ENCODE assay signal across 22 cellular contexts in the genomic region with DNA sequence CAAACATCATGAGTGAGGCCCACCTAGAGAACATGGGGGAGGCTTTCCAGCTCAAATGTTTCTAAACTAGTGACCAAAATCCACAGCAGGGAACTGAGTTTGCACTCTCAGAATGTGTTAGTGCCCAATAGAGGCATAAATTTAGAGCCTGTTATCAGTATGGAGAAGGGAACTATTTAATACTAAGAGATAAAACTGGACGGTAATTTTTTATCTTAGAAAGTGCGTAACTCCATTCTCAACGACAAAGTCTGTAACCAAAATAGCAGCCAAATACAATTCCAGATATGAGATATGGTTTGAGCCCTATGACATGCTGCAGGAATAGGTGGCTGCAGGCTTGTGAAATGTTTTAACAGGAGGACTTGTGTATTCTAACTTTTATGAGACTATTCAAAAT. TPM values are rescaled to one million over a fixed set of nuclear protein-coding genes. Genes with fewer than 3 reads are reported as not detected.
"Had no signal": no experiment of that assay in that cellular context is flagged by ENCODE, and none has a peak within 500 bp of the region (broad histone marks: within the 10 kb centered on the region; RNA-seq: fewer than 3 reads in every experiment).

No MANE protein-coding gene starts in this region.

- H3K27ac Mint-ChIP-seq: activated naive CD4-positive, alpha-beta T cell treated with anti-CD3 and anti-CD28 coated beads, Interleukin-2, amount 50 U/mL, for 72 hours; T-cell; WTC11 had no signal

- ATAC-seq: activated naive CD4-positive, alpha-beta T cell treated with anti-CD3 and anti-CD28 coated beads, Interleukin-2, amount 50 U/mL, for 72 hours; activated T-cell treated with anti-CD3 and anti-CD28 coated beads, Interleukin-2, amount 50 U/mL, for 4 hours; T-cell; WTC11 had no signal

- H3K4me3 Mint-ChIP-seq: activated T-cell treated with anti-CD3 and anti-CD28 coated beads, Interleukin-2, amount 50 U/mL, for 4 hours; T-cell; WTC11 had no signal

- H3K27ac ChIP-seq: brain microvascular endothelial cell, KMS-11 had no signal

- H3K36me3 Mint-ChIP-seq: activated naive CD4-positive, alpha-beta T cell treated with anti-CD3 and anti-CD28 coated beads, Interleukin-2, amount 50 U/mL, for 72 hours; T-cell had no signal

- H3K36me3 ChIP-seq: brain microvascular endothelial cell had no signal

- DNase-seq: activated CD4-positive, alpha-beta T cell treated with anti-CD3 and anti-CD28 coated beads for 48 hours; activated CD4-positive, alpha-beta T cell treated with anti-CD3 and anti-CD28 coated beads, Interleukin-2, amount 50 U/mL, for 4 hours; activated CD4-positive, CD25-positive, alpha-beta regulatory T cell treated with anti-CD3 and anti-CD28 coated beads, Interleukin-2, amount 50 U/mL, for 72 hours; activated effector memory CD4-positive, alpha-beta T cell treated with anti-CD3 and anti-CD28 coated beads, Interleukin-2, amount 50 U/mL, for 16 hours; activated naive CD4-positive, alpha-beta T cell treated with Interleukin-2 at 50 U/mL for 16 hours; activated T-cell treated with anti-CD3 and anti-CD28 coated beads, Interleukin-2, amount 50 U/mL, for 4 hours; brain microvascular endothelial cell; caudate nucleus; MV-4-11; NCI-H1105; NCI-H1436; NCI-H187; NCI-H2081; NCI-H524; SIG-M5; T-cell; T-helper 2 cell; T1000 had no signal

- H3K9me3 Mint-ChIP-seq: activated naive CD4-positive, alpha-beta T cell treated with anti-CD3 and anti-CD28 coated beads, Interleukin-2, amount 50 U/mL, for 72 hours; activated T-cell treated with anti-CD3 and anti-CD28 coated beads, Interleukin-2, amount 50 U/mL, for 4 hours; T-cell; WTC11 had no signal

- H3K27me3 ChIP-seq: brain microvascular endothelial cell had no signal

RNA-seq across cellular contexts. Expression of gene B3GALNT1, which starts 3.5 kb away (rescaled TPM):
- total RNA-seq: HepG2 had no signal
- polyA plus RNA-seq: HepG2 had no signal
